ENCODE assay signal across 8 cellular contexts in genomic region chr1:155125946-155126493, GRCh38. TPM values are rescaled to one million over a fixed set of nuclear protein-coding genes. Genes with fewer than 3 reads are reported as not detected.
DNase-seq lines count a peak whose midpoint lies in the region; ATAC-seq, FAIRE-seq and TF ChIP-seq lines count a peak whose summit lies in the region.

No MANE protein-coding gene starts in this region.

- H3K9ac ChIP-seq in H1 (replicated peaks in 1 of 4; ENCODE audit: extremely low read depth in 1 of 4, low read depth in 3 of 4, low read length in 3 of 4) (no peak overlapping the region), mesenchymal stem cell (ENCODE audit: low read length) (no peak overlapping the region)

- no peak overlapping the region for H4K5ac ChIP-seq in H1 (ENCODE audit: insufficient read length, low read depth, low read length)

- peaks cover 28% of the 10 kb centered on the region for H3K23me2 ChIP-seq in H1 (ENCODE audit: low read depth, low read length)

- TF ChIP-seq EP300 in H1 (IDR thresholded peaks at IDR 0.05; ENCODE audit: borderline replicate concordance in 1 of 2, low read depth in 2 of 2, low read length in 2 of 2) = no peak

- H3K36me3 ChIP-seq in H1 (ENCODE audit: control insufficient read depth in 2 of 4, insufficient read depth in 4 of 4, low read length in 3 of 4) (no peaks in the 10 kb centered on the region), mesenchymal stem cell (ENCODE audit: control insufficient read depth in 1 of 2, insufficient read depth in 2 of 2, low read depth in 1 of 2, low read length in 2 of 2) (no peaks in the 10 kb centered on the region), upper lobe of right lung (no peaks in the 10 kb centered on the region)

- H2BK120ac ChIP-seq in H1 (replicated peaks; ENCODE audit: low read depth, low read length) (no peak overlapping the region), mesenchymal stem cell (ENCODE audit: low read depth, low read length) (no peak overlapping the region)

- H3K79me2 ChIP-seq in H1 (ENCODE audit: control insufficient read depth in 1 of 2, insufficient read depth in 2 of 2, low read length in 2 of 2) = no peaks in the 10 kb centered on the region

- H3K27me3 Mint-ChIP-seq in activated naive CD4-positive, alpha-beta T cell treated with anti-CD3 and anti-CD28 coated beads, Interleukin-2, amount 50 U/mL, for 24 hours = no peaks in the 10 kb centered on the region
- H3K27me3 Mint-ChIP-seq in activated naive CD4-positive, alpha-beta T cell treated with anti-CD3 and anti-CD28 coated beads for 36 hours (ENCODE audit: low read depth) = peaks cover 15% of the 10 kb centered on the region
- H3K27me3 Mint-ChIP-seq in stimulated activated naive CD8-positive, alpha-beta T cell treated with anti-CD3 and anti-CD28 coated beads, Interleukin-15, amount 100 ng/mL, for 72 hours = peaks cover 39% of the 10 kb centered on the region

- H2AFZ ChIP-seq in H1 (ENCODE audit: low read length) = no peak overlapping the region
- peak overlapping the region; percentile 36 for H2AFZ ChIP-seq in mesenchymal stem cell (ENCODE audit: low read depth, low read length)

- H3K4me1 ChIP-seq in H1 (replicated peaks in 1 of 4; ENCODE audit: control insufficient read depth in 3 of 4, insufficient read depth in 4 of 4, low read length in 3 of 4) (peaks cover 16 to 56% (median 40%) of the 10 kb centered on the region in 4 experiments), mesenchymal stem cell (ENCODE audit: control insufficient read depth, insufficient read depth, low read depth, low read length) (peaks cover 51% of the 10 kb centered on the region), upper lobe of right lung (peaks cover 33% of the 10 kb centered on the region)

- no peak for TF ChIP-seq POLR2A in H1 (IDR thresholded peaks at IDR 0.05; ENCODE audit: control extremely low read depth in 1 of 2, low read depth in 2 of 2, low read length in 2 of 2)

- H2AK5ac ChIP-seq in H1 (ENCODE audit: low read depth, low read length) (no peak overlapping the region), mesenchymal stem cell (ENCODE audit: low read length, severe bottlenecking) (no peak overlapping the region)

- peak overlapping the region; percentile 45 to 71 (median 64) for H3K4me3 ChIP-seq in H1 (ENCODE audit: extremely low read depth in 1 of 4, insufficient read depth in 2 of 4, low read depth in 3 of 4, low read length in 4 of 4)
- peak overlapping the region; percentile 23 to 53 for H3K4me3 ChIP-seq in mesenchymal stem cell (ENCODE audit: insufficient read depth in 1 of 2, low read depth in 1 of 2, low read length in 2 of 2)
- H3K4me3 ChIP-seq in upper lobe of right lung = peak overlapping the region; percentile 64

- H3K56ac ChIP-seq in H1 (replicated peaks; ENCODE audit: insufficient read length, low read depth, low read length) = no peak overlapping the region

- H3K27me3 ChIP-seq in H1 (replicated peaks in 1 of 4; ENCODE audit: control insufficient read depth in 3 of 4, extremely low read depth in 1 of 4, insufficient read depth in 3 of 4, low read length in 3 of 4) = peaks cover 33 to 50% (median 45%) of the 10 kb centered on the region in 4 experiments
- peaks cover 56 to 84% of the 10 kb centered on the region in 2 experiments for H3K27me3 ChIP-seq in mesenchymal stem cell (ENCODE audit: control insufficient read depth in 1 of 2, insufficient read depth in 1 of 2, low read length in 2 of 2)
- peaks cover 10% of the 10 kb centered on the region for H3K27me3 ChIP-seq in upper lobe of right lung

- H4K20me1 ChIP-seq in H1 (replicated peaks in 1 of 2; ENCODE audit: control insufficient read depth in 1 of 2, insufficient read depth in 2 of 2, low read length in 2 of 2) = no peaks in the 10 kb centered on the region

- 3% methylated on average over 50 of the region's 50 CpGs; no CpG with 5 or more reads in 1 of the 2 experiments for WGBS in H1 (ENCODE audit: extremely low coverage in 1 of 2, insufficient coverage in 1 of 2, insufficient read length in 1 of 2, insufficient replicate concordance in 2 of 2, low coverage in 1 of 2, low lambda C conversion rate in 2 of 2, missing lambda C conversion rate in 1 of 2), 2 experiments
- 14% methylated on average over 39 of the region's 50 CpGs for WGBS in mesenchymal stem cell

- DNase-seq in activated naive CD4-positive, alpha-beta T cell treated with anti-CD3 and anti-CD28 coated beads for 36 hours = no peak
- DNase-seq in H1 (ENCODE audit: low read depth in 1 of 2, low spot score in 2 of 2) (peak in 1 of 2 experiments; percentile 70), mesenchymal stem cell (peak; percentile 52), upper lobe of right lung (peak; percentile 90), GDM1 (lab: John Stamatoyannopoulos, UW) (no peak)
- DNase-seq in stimulated activated CD4-positive, alpha-beta T cell treated with anti-CD3 and anti-CD28 coated beads, Interleukin-4, amount 100 ng/mL, for 24 hours = no peak
- no peak for DNase-seq in stimulated activated naive CD8-positive, alpha-beta T cell treated with anti-CD3 and anti-CD28 coated beads, Interleukin-15, amount 100 ng/mL, for 72 hours

- POLR2A ChIA-PET in H1 (lab: Charles Lee; ENCODE audit: partially characterized antibody) = interaction anchor here (0.8 to 2.4 kb wide), 8 partner anchors 9 to 70 kb away, joined by 3 to 14 read pairs (median 6); partner anchors contain the start of genes KRTCAP2 and SLC50A1

- no peak overlapping the region for H3K23ac ChIP-seq in H1 (ENCODE audit: insufficient read length)
- no peak overlapping the region for H3K23ac ChIP-seq in mesenchymal stem cell (ENCODE audit: low read length in 2 of 2)

- no peak for TF ChIP-seq RAD21 in H1 (IDR thresholded peaks at IDR 0.05 in 1 of 2, conservative IDR thresholded peaks at IDR 0.05 in 1 of 2; ENCODE audit: low read depth in 2 of 2, low read length in 2 of 2)

- H3K18ac ChIP-seq in H1 (ENCODE audit: extremely low read depth, low read length) (no peak overlapping the region; the same call in none of the 2 replicates), mesenchymal stem cell (ENCODE audit: low read depth in 1 of 2, low read length in 2 of 2) (no peak overlapping the region)

- H3K9me3 Mint-ChIP-seq in activated naive CD4-positive, alpha-beta T cell treated with anti-CD3 and anti-CD28 coated beads, Interleukin-2, amount 50 U/mL, for 24 hours = no peaks in the 10 kb centered on the region
- H3K9me3 Mint-ChIP-seq in activated naive CD4-positive, alpha-beta T cell treated with anti-CD3 and anti-CD28 coated beads for 36 hours = no peaks in the 10 kb centered on the region
- no peaks in the 10 kb centered on the region for H3K9me3 Mint-ChIP-seq in stimulated activated naive CD8-positive, alpha-beta T cell treated with anti-CD3 and anti-CD28 coated beads, Interleukin-15, amount 100 ng/mL, for 72 hours

- CTCF ChIA-PET in activated naive CD4-positive, alpha-beta T cell treated with anti-CD3 and anti-CD28 coated beads for 36 hours (lab: Charles Lee) = interaction anchor here (0.9 to 1.7 kb wide), 4 partner anchors 9 to 73 kb away, joined by 3 to 4 read pairs (median 3); partner anchors contain the start of gene KRTCAP2
- CTCF ChIA-PET in H1 (lab: Charles Lee; ENCODE audit: partially characterized antibody) = interaction anchor here (0.6 to 4.8 kb wide), 12 partner anchors 10 to 66 kb away, joined by 3 to 66 read pairs (median 4); partner anchors contain the start of gene KRTCAP2

- peak overlapping the region; percentile 94 to 97 for H3K4me2 ChIP-seq in H1 (ENCODE audit: insufficient read depth in 1 of 2, low read depth in 2 of 2, low read length in 2 of 2)
- peak overlapping the region; percentile 94 for H3K4me2 ChIP-seq in mesenchymal stem cell (ENCODE audit: low read length, poor library complexity, severe bottlenecking)

- H3K9me3 ChIP-seq in H1 (ENCODE audit: insufficient read depth in 2 of 2, low read depth in 1 of 2, low read length in 1 of 2) (no peaks in the 10 kb centered on the region), mesenchymal stem cell (ENCODE audit: control insufficient read depth, low read length) (no peaks in the 10 kb centered on the region), upper lobe of right lung (no peaks in the 10 kb centered on the region)

- H3K27ac Mint-ChIP-seq in activated naive CD4-positive, alpha-beta T cell treated with anti-CD3 and anti-CD28 coated beads, Interleukin-2, amount 50 U/mL, for 24 hours = peak overlapping the region; percentile 51
- H3K27ac Mint-ChIP-seq in activated naive CD4-positive, alpha-beta T cell treated with anti-CD3 and anti-CD28 coated beads for 36 hours = no peak overlapping the region
- no peak overlapping the region for H3K27ac Mint-ChIP-seq in stimulated activated naive CD8-positive, alpha-beta T cell treated with anti-CD3 and anti-CD28 coated beads, Interleukin-15, amount 100 ng/mL, for 72 hours

- H3K4ac ChIP-seq in H1 (replicated peaks; ENCODE audit: insufficient read length, low read depth, low read length) = no peak overlapping the region
- H3K4ac ChIP-seq in mesenchymal stem cell (ENCODE audit: low read depth in 1 of 2, low read length in 2 of 2) = no peak overlapping the region

- H3K14ac ChIP-seq in H1 (ENCODE audit: insufficient read length) = no peak overlapping the region
- H3K14ac ChIP-seq in mesenchymal stem cell (ENCODE audit: low read length in 2 of 2) = no peak overlapping the region

- no peaks in the 10 kb centered on the region for H3K36me3 Mint-ChIP-seq in activated naive CD4-positive, alpha-beta T cell treated with anti-CD3 and anti-CD28 coated beads, Interleukin-2, amount 50 U/mL, for 24 hours
- H3K36me3 Mint-ChIP-seq in activated naive CD4-positive, alpha-beta T cell treated with anti-CD3 and anti-CD28 coated beads for 36 hours (ENCODE audit: low read depth) = no peaks in the 10 kb centered on the region

- intact Hi-C loops in activated naive CD4-positive, alpha-beta T cell treated with anti-CD3 and anti-CD28 coated beads for 36 hours (cut with micrococcal nuclease) = loop anchor here (2.0 kb wide), 1 partner anchor 31 kb away; no protein-coding TSS in a partner anchor
- intact Hi-C loops in upper lobe of right lung (cut with DNase I) = loop anchor here (5.0 kb wide), 1 partner anchor 34 kb away; no protein-coding TSS in a partner anchor

- no peak for TF ChIP-seq CTCF in H1 (IDR thresholded peaks at IDR 0.05; ENCODE audit: control extremely low read depth in 1 of 3, insufficient read depth in 1 of 3, low read depth in 1 of 3, low read length in 3 of 3)
- TF ChIP-seq CTCF in upper lobe of right lung (IDR thresholded peaks at IDR 0.05) = no peak

- H3K27ac ChIP-seq in H1 (ENCODE audit: low read depth, low read length) = no peak overlapping the region
- no peak overlapping the region for H3K27ac ChIP-seq in mesenchymal stem cell (ENCODE audit: low read length, poor library complexity, severe bottlenecking)
- peak overlapping the region; percentile 87 for H3K27ac ChIP-seq in upper lobe of right lung

- H2BK20ac ChIP-seq in H1 (ENCODE audit: low read length) = no peak overlapping the region

- H4K91ac ChIP-seq in H1 (replicated peaks; ENCODE audit: insufficient read length, low read length) = no peak overlapping the region
- H4K91ac ChIP-seq in mesenchymal stem cell (ENCODE audit: low read length) = peak overlapping the region; percentile 7

- H3K79me1 ChIP-seq in H1 (ENCODE audit: low read depth, low read length) (no peaks in the 10 kb centered on the region), mesenchymal stem cell (replicated peaks; ENCODE audit: low read length, poor library complexity, severe bottlenecking) (no peaks in the 10 kb centered on the region)

- peaks cover 36% of the 10 kb centered on the region for H3K4me1 Mint-ChIP-seq in activated naive CD4-positive, alpha-beta T cell treated with anti-CD3 and anti-CD28 coated beads, Interleukin-2, amount 50 U/mL, for 24 hours
- H3K4me1 Mint-ChIP-seq in activated naive CD4-positive, alpha-beta T cell treated with anti-CD3 and anti-CD28 coated beads for 36 hours (ENCODE audit: low read depth) = peaks cover 27% of the 10 kb centered on the region
- H3K4me1 Mint-ChIP-seq in stimulated activated naive CD8-positive, alpha-beta T cell treated with anti-CD3 and anti-CD28 coated beads, Interleukin-15, amount 100 ng/mL, for 72 hours = peaks cover 37% of the 10 kb centered on the region

- no peak overlapping the region for H2BK5ac ChIP-seq in H1 (ENCODE audit: low read depth, low read length)
- peak overlapping the region; percentile 48 for H2BK5ac ChIP-seq in mesenchymal stem cell (ENCODE audit: low read depth, low read length, poor library complexity, severe bottlenecking)

- H3K4me3 Mint-ChIP-seq in activated naive CD4-positive, alpha-beta T cell treated with anti-CD3 and anti-CD28 coated beads, Interleukin-2, amount 50 U/mL, for 24 hours = peak overlapping the region; percentile 17
- H3K4me3 Mint-ChIP-seq in activated naive CD4-positive, alpha-beta T cell treated with anti-CD3 and anti-CD28 coated beads for 36 hours = no peak overlapping the region
- H3K4me3 Mint-ChIP-seq in stimulated activated naive CD8-positive, alpha-beta T cell treated with anti-CD3 and anti-CD28 coated beads, Interleukin-15, amount 100 ng/mL, for 72 hours = peak overlapping the region in 1 of 2 donors; percentile 86

- H2BK15ac ChIP-seq in H1 (ENCODE audit: low read length) (peak overlapping the region; percentile 12; the same call in 1 of the 2 replicates), mesenchymal stem cell (ENCODE audit: low read depth, poor library complexity, severe bottlenecking) (no peak overlapping the region)

- H2BK12ac ChIP-seq in H1 (ENCODE audit: low read depth, low read length) = peak overlapping the region; percentile 43; the same call in 1 of the 2 replicates
- H2BK12ac ChIP-seq in mesenchymal stem cell (ENCODE audit: low read length in 2 of 2) = peak overlapping the region in 1 of 2 experiments; percentile 57

- no peak for FAIRE-seq in H1 (lab: Jason Lieb, UNC)

- ATAC-seq in upper lobe of right lung = peak; percentile 37
- ATAC-seq in stimulated activated naive CD8-positive, alpha-beta T cell treated with anti-CD3 and anti-CD28 coated beads, Interleukin-15, amount 100 ng/mL, for 72 hours = no peak

- H4K8ac ChIP-seq in H1 (ENCODE audit: extremely low read depth, insufficient read depth, low read length) = peak overlapping the region; percentile 66
- H4K8ac ChIP-seq in mesenchymal stem cell (ENCODE audit: low read length) = no peak overlapping the region

RNA-seq across cellular contexts. Expression of gene EFNA1, which starts 1.7 kb away (rescaled TPM):
- under 1 TPM; 0.26 to 0.32 TPM for total RNA-seq in activated naive CD4-positive, alpha-beta T cell treated with anti-CD3 and anti-CD28 coated beads for 36 hours
- 4.0 and 4.9 TPM in 2 replicates for total RNA-seq in H1 (2021; fragmentation: NEBNext Ultra II Directional; extraction: Animal tissue kit (Norgen Biotek cat#: 25700))
- 11.8 and 14.6 TPM in 2 replicates for polyA plus RNA-seq in H1 (2011; rRNA removed)
- polyA plus RNA-seq in H1 (2011; cell fraction: cytosol; rRNA removed) = 12.1 TPM
- 8.9 TPM for polyA plus RNA-seq in H1 (2011; cell fraction: nucleus; rRNA removed)
- 5.4 to 7.8 TPM (median 6.7 TPM) in 4 replicates for polyA plus RNA-seq in H1 (2012, experiment 1 of 2)
- 4.6 TPM for polyA plus RNA-seq in H1 (2012, experiment 2 of 2)
- 3.8 TPM for polyA plus RNA-seq in H1 (2013, experiment 1 of 2)
- 4.2 TPM for polyA plus RNA-seq in H1 (2013, experiment 2 of 2)
- 7.3 and 12.6 TPM in 2 replicates for polyA minus RNA-seq in H1 (2011; rRNA and poly(A)+ RNA removed)
- 13.0 TPM for polyA minus RNA-seq in H1 (2011; cell fraction: cytosol; rRNA and poly(A)+ RNA removed)
- 9.7 TPM for polyA minus RNA-seq in H1 (2011; cell fraction: nucleus; rRNA and poly(A)+ RNA removed)
- polyA plus RNA-seq in mesenchymal stem cell (2013, experiment 1 of 2) = 0.62 TPM
- 0.53 TPM for polyA plus RNA-seq in mesenchymal stem cell (2013, experiment 2 of 2)
- total RNA-seq in upper lobe of right lung = 178 TPM

RNA-seq across cellular contexts. Expression of gene SLC50A1, which starts 9.6 kb away (rescaled TPM):
- total RNA-seq in activated naive CD4-positive, alpha-beta T cell treated with anti-CD3 and anti-CD28 coated beads for 36 hours = 10 to 100 TPM; 48.4 to 52.7 TPM
- 36.5 and 41.6 TPM in 2 replicates for total RNA-seq in H1 (2021; fragmentation: NEBNext Ultra II Directional; extraction: Animal tissue kit (Norgen Biotek cat#: 25700))
- 80.7 and 90.8 TPM in 2 replicates for polyA plus RNA-seq in H1 (2011; rRNA removed)
- 61.8 TPM for polyA plus RNA-seq in H1 (2011; cell fraction: cytosol; rRNA removed)
- 34.9 TPM for polyA plus RNA-seq in H1 (2011; cell fraction: nucleus; rRNA removed)
- polyA plus RNA-seq in H1 (2012, experiment 1 of 2) = 36.0 to 50.1 TPM (median 39.0 TPM) in 4 replicates
- polyA plus RNA-seq in H1 (2012, experiment 2 of 2) = 56.4 TPM
- 47.5 TPM for polyA plus RNA-seq in H1 (2013, experiment 1 of 2)
- polyA plus RNA-seq in H1 (2013, experiment 2 of 2) = 50.4 TPM
- polyA minus RNA-seq in H1 (2011; rRNA and poly(A)+ RNA removed) = 42.3 and 45.2 TPM in 2 replicates
- polyA minus RNA-seq in H1 (2011; cell fraction: cytosol; rRNA and poly(A)+ RNA removed) = 19.9 TPM
- polyA minus RNA-seq in H1 (2011; cell fraction: nucleus; rRNA and poly(A)+ RNA removed) = 14.1 TPM
- polyA plus RNA-seq in mesenchymal stem cell (2013, experiment 1 of 2) = 41.0 TPM
- 42.4 TPM for polyA plus RNA-seq in mesenchymal stem cell (2013, experiment 2 of 2)
- total RNA-seq in upper lobe of right lung = 44.7 TPM

RNA-seq across cellular contexts. Expression of gene DPM3, which starts 14.3 kb away (rescaled TPM):
- total RNA-seq in activated naive CD4-positive, alpha-beta T cell treated with anti-CD3 and anti-CD28 coated beads for 36 hours = 10 to 100 TPM; 31.4 to 35.5 TPM
- 44.8 and 49.3 TPM in 2 replicates for total RNA-seq in H1 (2021; fragmentation: NEBNext Ultra II Directional; extraction: Animal tissue kit (Norgen Biotek cat#: 25700))
- 227 and 349 TPM in 2 replicates for polyA plus RNA-seq in H1 (2011; rRNA removed)
- 166 TPM for polyA plus RNA-seq in H1 (2011; cell fraction: cytosol; rRNA removed)
- polyA plus RNA-seq in H1 (2011; cell fraction: nucleus; rRNA removed) = 111 TPM
- polyA plus RNA-seq in H1 (2012, experiment 1 of 2) = 30.1 to 106 TPM (median 79.5 TPM) in 4 replicates
- polyA plus RNA-seq in H1 (2012, experiment 2 of 2) = 141 TPM
- 184 TPM for polyA plus RNA-seq in H1 (2013, experiment 1 of 2)
- polyA plus RNA-seq in H1 (2013, experiment 2 of 2) = 217 TPM
- polyA minus RNA-seq in H1 (2011; rRNA and poly(A)+ RNA removed) = 6.9 and 13.7 TPM in 2 replicates
- polyA minus RNA-seq in H1 (2011; cell fraction: cytosol; rRNA and poly(A)+ RNA removed) = 6.6 TPM
- polyA minus RNA-seq in H1 (2011; cell fraction: nucleus; rRNA and poly(A)+ RNA removed) = 11.4 TPM
- 176 TPM for polyA plus RNA-seq in mesenchymal stem cell (2013, experiment 1 of 2)
- 182 TPM for polyA plus RNA-seq in mesenchymal stem cell (2013, experiment 2 of 2)
- 71.1 TPM for total RNA-seq in upper lobe of right lung

RNA-seq across cellular contexts. Expression of gene KRTCAP2, which starts 47.1 kb away (rescaled TPM):
- 100 to 1,000 TPM; 129 to 137 TPM for total RNA-seq in activated naive CD4-positive, alpha-beta T cell treated with anti-CD3 and anti-CD28 coated beads for 36 hours
- total RNA-seq in H1 (2021; fragmentation: NEBNext Ultra II Directional; extraction: Animal tissue kit (Norgen Biotek cat#: 25700)) = 146 TPM in 2 replicates
- polyA plus RNA-seq in H1 (2011; rRNA removed) = 317 and 419 TPM in 2 replicates
- polyA plus RNA-seq in H1 (2011; cell fraction: cytosol; rRNA removed) = 199 TPM
- polyA plus RNA-seq in H1 (2011; cell fraction: nucleus; rRNA removed) = 287 TPM
- polyA plus RNA-seq in H1 (2012, experiment 1 of 2) = 150 to 268 TPM (median 247 TPM) in 4 replicates
- polyA plus RNA-seq in H1 (2012, experiment 2 of 2) = 705 TPM
- polyA plus RNA-seq in H1 (2013, experiment 1 of 2) = 290 TPM
- 399 TPM for polyA plus RNA-seq in H1 (2013, experiment 2 of 2)
- 107 and 146 TPM in 2 replicates for polyA minus RNA-seq in H1 (2011; rRNA and poly(A)+ RNA removed)
- polyA minus RNA-seq in H1 (2011; cell fraction: cytosol; rRNA and poly(A)+ RNA removed) = 86.3 TPM
- 82.9 TPM for polyA minus RNA-seq in H1 (2011; cell fraction: nucleus; rRNA and poly(A)+ RNA removed)
- polyA plus RNA-seq in mesenchymal stem cell (2013, experiment 1 of 2) = 350 TPM
- polyA plus RNA-seq in mesenchymal stem cell (2013, experiment 2 of 2) = 358 TPM
- total RNA-seq in upper lobe of right lung = 130 TPM

RNA-seq across cellular contexts. Expression of gene EFNA3, which starts 47.4 kb away (rescaled TPM):
- total RNA-seq in activated naive CD4-positive, alpha-beta T cell treated with anti-CD3 and anti-CD28 coated beads for 36 hours = 1 to 10 TPM; 1.3 to 2.5 TPM
- 10.8 and 11.6 TPM in 2 replicates for total RNA-seq in H1 (2021; fragmentation: NEBNext Ultra II Directional; extraction: Animal tissue kit (Norgen Biotek cat#: 25700))
- polyA plus RNA-seq in H1 (2011; rRNA removed) = 13.8 and 18.7 TPM in 2 replicates
- polyA plus RNA-seq in H1 (2011; cell fraction: cytosol; rRNA removed) = 9.6 TPM
- 14.5 TPM for polyA plus RNA-seq in H1 (2011; cell fraction: nucleus; rRNA removed)
- 7.9 to 16.6 TPM (median 13.5 TPM) in 4 replicates for polyA plus RNA-seq in H1 (2012, experiment 1 of 2)
- polyA plus RNA-seq in H1 (2012, experiment 2 of 2) = 13.4 TPM
- polyA plus RNA-seq in H1 (2013, experiment 1 of 2) = 11.6 TPM
- 10.9 TPM for polyA plus RNA-seq in H1 (2013, experiment 2 of 2)
- polyA minus RNA-seq in H1 (2011; rRNA and poly(A)+ RNA removed) = 5.2 and 7.7 TPM in 2 replicates
- 2.1 TPM for polyA minus RNA-seq in H1 (2011; cell fraction: cytosol; rRNA and poly(A)+ RNA removed)
- polyA minus RNA-seq in H1 (2011; cell fraction: nucleus; rRNA and poly(A)+ RNA removed) = 5.4 TPM
- 0.95 TPM for polyA plus RNA-seq in mesenchymal stem cell (2013, experiment 1 of 2)
- polyA plus RNA-seq in mesenchymal stem cell (2013, experiment 2 of 2) = 1.3 TPM
- 1.0 TPM for total RNA-seq in upper lobe of right lung

Comparison
In these comparisons a context has a peak if more than half of its experiments do, and no peak if none do; other contexts are left out.
1. DNase-seq: peak in mesenchymal stem cell (single experiment) and upper lobe of right lung (single experiment); none in activated naive CD4-positive, alpha-beta T cell treated with anti-CD3 and anti-CD28 coated beads for 36 hours (single experiment), stimulated activated CD4-positive, alpha-beta T cell treated with anti-CD3 and anti-CD28 coated beads, Interleukin-4, amount 100 ng/mL, for 24 hours (single experiment), GDM1 (single experiment) and stimulated activated naive CD8-positive, alpha-beta T cell treated with anti-CD3 and anti-CD28 coated beads, Interleukin-15, amount 100 ng/mL, for 72 hours (0 of 2).
2. RNA of gene EFNA1, which starts 1.7 kb away (total RNA-seq): 178 TPM in upper lobe of right lung (single experiment); 4.0 to 4.9 TPM in H1 and 0.26 to 0.32 TPM in activated naive CD4-positive, alpha-beta T cell treated with anti-CD3 and anti-CD28 coated beads for 36 hours; every median in the first group is over 10 times any median in the second.
3. Peak in every context shown above with its lines, with median percentiles within 50 percentile points of each other: H3K4me3 ChIP-seq.